In genomic region chr6:169702640-169703246, GRCh38 we compare ENCODE assay signal across 7 cellular contexts. TPM values are rescaled to one million over a fixed set of nuclear protein-coding genes. Genes with fewer than 3 reads are reported as not detected.
A peak's percentile ranks its signal among the peaks of the same experiment; 100 is the strongest.
DNase-seq lines count a peak whose midpoint lies in the region; ATAC-seq, FAIRE-seq and TF ChIP-seq lines count a peak whose summit lies in the region.
"Had no signal": no experiment of that assay in that cellular context is flagged by ENCODE, and none has a peak within 500 bp of the region (broad histone marks: within the 10 kb centered on the region; RNA-seq: fewer than 3 reads in every experiment).

No MANE protein-coding gene starts in this region.

- H3K4me1 ChIP-seq in foreskin keratinocyte, result peaks cover 24% of the 10 kb centered on the region

- ATAC-seq in GM18498 (IDR thresholded peaks at IDR 0.05; ENCODE audit: unreplicated experiment), result peak; percentile 27
- ATAC-seq in HG02970 (IDR thresholded peaks at IDR 0.05; ENCODE audit: low FRiP score, unreplicated experiment), result peak; percentile 22
- peak; percentile 10 for ATAC-seq in foreskin keratinocyte

- H3K27me3 ChIP-seq in foreskin keratinocyte, result no peaks in the 10 kb centered on the region

- FAIRE-seq in H54 (lab: Jason Lieb, UNC), result no peak
- FAIRE-seq: frontal cortex had no signal

- TF ChIP-seq CTCF in foreskin keratinocyte (conservative IDR thresholded peaks at IDR 0.05), result no peak

- DNase-seq in UCSD-AML1 (lab: John Stamatoyannopoulos, UW; ENCODE audit: unreplicated experiment) (peak; percentile 63), foreskin keratinocyte (no peak), H54 (ENCODE audit: insufficient read length, low spot score) (no peak)
- peak in 2 of 3 donors; percentile 7 to 35 for DNase-seq in stimulated activated CD4-positive, alpha-beta T cell treated with anti-CD3 and anti-CD28 coated beads, TNF-alpha, amount 100 ng/mL, for 48 hours (ENCODE audit: low read depth in 3 of 3)

- no peak for TF ChIP-seq POLR2A in H54 (IDR thresholded peaks at IDR 0.05; ENCODE audit: low read depth, low read length)

- no peak overlapping the region for H3K27ac ChIP-seq in foreskin keratinocyte

RNA-seq across cellular contexts. Expression of gene C6orf120, which starts 0.8 kb away (rescaled TPM):
- total RNA-seq in foreskin keratinocyte, result 17.0 and 17.9 TPM in 2 replicates
- polyA plus RNA-seq in foreskin keratinocyte, result 7.0 and 8.2 TPM in 2 replicates

RNA-seq across cellular contexts. Expression of gene WDR27, which starts 0.9 kb away (rescaled TPM):
- 17.0 and 18.4 TPM in 2 replicates for total RNA-seq in foreskin keratinocyte
- 8.9 and 9.9 TPM in 2 replicates for polyA plus RNA-seq in foreskin keratinocyte

RNA-seq across cellular contexts. Expression of gene PHF10, which starts 21.6 kb away (rescaled TPM):
- 19.9 and 21.6 TPM in 2 replicates for total RNA-seq in foreskin keratinocyte
- 19.8 and 21.9 TPM in 2 replicates for polyA plus RNA-seq in foreskin keratinocyte

RNA-seq across cellular contexts. Expression of gene DYNLT2, which starts 48.6 kb away (rescaled TPM):
- total RNA-seq in foreskin keratinocyte, result 0.56 and 0.85 TPM in 2 replicates
- polyA plus RNA-seq in foreskin keratinocyte, result 0.26 and 0.30 TPM in 2 replicates

RNA-seq across cellular contexts. Expression of gene ERMARD, which starts 48.7 kb away (rescaled TPM):
- 20.1 and 22.4 TPM in 2 replicates for total RNA-seq in foreskin keratinocyte
- 18.9 and 19.0 TPM in 2 replicates for polyA plus RNA-seq in foreskin keratinocyte

Comparison
In these comparisons a context has a peak if more than half of its experiments do, and no peak if none do; other contexts are left out.
1. DNase-seq: peak in UCSD-AML1 (single experiment) and stimulated activated CD4-positive, alpha-beta T cell treated with anti-CD3 and anti-CD28 coated beads, TNF-alpha, amount 100 ng/mL, for 48 hours (2 of 3); none in foreskin keratinocyte (0 of 2) and H54 (single experiment).
2. Peak in every context shown above with its lines, with median percentiles within 50 percentile points of each other: ATAC-seq.